Comparison of ENCODE assay signal across 1 cellular context in the genomic region with DNA sequence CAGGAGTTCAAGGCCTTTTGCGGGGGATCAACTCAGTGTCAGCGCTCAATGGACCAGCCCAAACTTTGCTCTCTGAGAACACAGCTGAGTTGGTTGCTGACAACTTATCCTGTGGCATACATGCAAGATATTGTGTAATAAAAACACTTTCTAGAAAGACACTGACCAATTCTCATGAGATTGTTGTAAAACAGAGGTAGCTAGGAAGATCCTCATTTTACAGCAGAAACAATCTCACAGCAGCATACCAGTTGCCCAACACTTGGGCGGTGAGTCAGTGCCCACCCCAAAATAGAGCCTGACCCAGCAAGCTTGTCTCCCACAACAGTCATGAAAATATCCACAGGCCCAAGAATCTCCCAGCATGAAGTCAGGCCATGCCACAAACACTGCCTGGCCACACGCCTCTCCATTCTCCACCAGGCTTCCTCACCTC.
TF ChIP-seq lines count a peak whose summit lies in the region.

No MANE protein-coding gene starts in this region.

TF ChIP-seq in H1, 55 proteins besides CTCF, POLR2A, EP300 and RAD21 (continued from another document):
- no peak for TF ChIP-seq ZNF274 (IDR thresholded peaks at IDR 0.05; ENCODE audit: borderline replicate concordance, extremely low read depth, low read length)
- TF ChIP-seq SP2 (IDR thresholded peaks at IDR 0.05; ENCODE audit: low read length) = no peak
- no peak for TF ChIP-seq POLR2AphosphoS5 (IDR thresholded peaks at IDR 0.05; ENCODE audit: low read depth, low read length)
- no peak for TF ChIP-seq RXRA (IDR thresholded peaks at IDR 0.05; ENCODE audit: insufficient read depth, low read depth, low read length)
- TF ChIP-seq TAF7 (optimal IDR thresholded peaks at IDR 0.05; ENCODE audit: borderline replicate concordance, low read depth, low read length) = no peak
- no peak for TF ChIP-seq TCF12 (IDR thresholded peaks at IDR 0.05; ENCODE audit: low read depth, low read length)
